In genomic region chr1:192589813-192590212, GRCh38 we compare ENCODE assay signal across 18 cellular contexts. TPM values are rescaled to one million over a fixed set of nuclear protein-coding genes. Genes with fewer than 3 reads are reported as not detected.
DNase-seq lines count a peak whose midpoint lies in the region; ATAC-seq and TF ChIP-seq lines count a peak whose summit lies in the region.
"Had no signal": no experiment of that assay in that cellular context is flagged by ENCODE, and none has a peak within 500 bp of the region (broad histone marks: within the 10 kb centered on the region; RNA-seq: fewer than 3 reads in every experiment).

No MANE protein-coding gene starts in this region.

- H3K27ac Mint-ChIP-seq in activated CD4-positive, alpha-beta T cell treated with anti-CD3 and anti-CD28 coated beads, Interleukin-2, amount 10 ng/mL, durations not matched to agents 24 days and 14 days, result no peak overlapping the region
- H3K27ac Mint-ChIP-seq: GM23338 had no signal

- peak; percentile 14 for DNase-seq in AG20443 (ENCODE audit: low spot score)
- peak; percentile 61 for DNase-seq in fibroblast of peridontal ligament (ENCODE audit: extremely low read depth)
- no peak for DNase-seq in omental fat pad (ENCODE audit: low spot score)
- no peak for DNase-seq in T1000 (lab: John Stamatoyannopoulos, UW)
- no peak for DNase-seq in ecto neural progenitor cell (ENCODE audit: low spot score)
- DNase-seq in activated CD4-positive, alpha-beta T cell treated with anti-CD3 and anti-CD28 coated beads, Interleukin-2, amount 10 ng/mL, durations not matched to agents 24 days and 14 days, result no peak
- no peak for DNase-seq in DMS153 treated with DMSO at 0.1 percent for 48 hours (lab: John Stamatoyannopoulos, UW; ENCODE audit: unreplicated experiment)
- DNase-seq: COR-L47, DMS53, KBM-7, NCI-H1048, NCI-H1694, NCI-H69 had no signal

- no peak overlapping the region for H3K4me3 Mint-ChIP-seq in activated CD4-positive, alpha-beta T cell treated with anti-CD3 and anti-CD28 coated beads, Interleukin-2, amount 10 ng/mL, durations not matched to agents 24 days and 14 days
- H3K4me3 Mint-ChIP-seq: CD14-positive monocyte, GM23338 had no signal

- H3K36me3 Mint-ChIP-seq in activated CD4-positive, alpha-beta T cell treated with anti-CD3 and anti-CD28 coated beads, Interleukin-2, amount 10 ng/mL, durations not matched to agents 24 days and 14 days (ENCODE audit: low read depth), result no peaks in the 10 kb centered on the region
- H3K36me3 Mint-ChIP-seq: CD14-positive monocyte had no signal

- no peaks in the 10 kb centered on the region for H3K9me3 Mint-ChIP-seq in activated CD4-positive, alpha-beta T cell treated with anti-CD3 and anti-CD28 coated beads, Interleukin-2, amount 10 ng/mL, durations not matched to agents 24 days and 14 days
- H3K9me3 Mint-ChIP-seq: CD14-positive monocyte, GM23338 had no signal

- no peaks in the 10 kb centered on the region for H3K4me1 Mint-ChIP-seq in activated CD4-positive, alpha-beta T cell treated with anti-CD3 and anti-CD28 coated beads, Interleukin-2, amount 10 ng/mL, durations not matched to agents 24 days and 14 days
- H3K4me1 Mint-ChIP-seq: CD14-positive monocyte, GM23338 had no signal

- H3K27me3 Mint-ChIP-seq in activated CD4-positive, alpha-beta T cell treated with anti-CD3 and anti-CD28 coated beads, Interleukin-2, amount 10 ng/mL, durations not matched to agents 24 days and 14 days, result peaks cover 15% of the 10 kb centered on the region

- no peak for TF ChIP-seq CTCF in omental fat pad (IDR thresholded peaks at IDR 0.05)

- ATAC-seq in SK-N-SH treated with all-trans-retinoic acid at 6 μM for 48 hours (peak; percentile 81), omental fat pad (ENCODE audit: low FRiP score) (peak; percentile 58)
- ATAC-seq: GM23338 had no signal

- intact Hi-C loops in activated CD4-positive, alpha-beta T cell treated with anti-CD3 and anti-CD28 coated beads, Interleukin-2, amount 10 ng/mL, durations not matched to agents 24 days and 14 days (cut with micrococcal nuclease), result no loop called here

TF ChIP-seq in SK-N-SH treated with all-trans-retinoic acid at 6 μM for 48 hours, 23 proteins besides CTCF, POLR2A, EP300 and RAD21:
- TF ChIP-seq CSDC2 (CRISPR knock-in tag; IDR thresholded peaks at IDR 0.05) (no peak), ZNF8 (CRISPR knock-in tag; IDR thresholded peaks at IDR 0.05) (no peak), RARB (CRISPR knock-in tag; IDR thresholded peaks at IDR 0.05) (no peak), TCF4 (CRISPR knock-in tag; IDR thresholded peaks at IDR 0.05; ENCODE audit: borderline replicate concordance) (no peak), TOX (CRISPR knock-in tag; IDR thresholded peaks at IDR 0.05; ENCODE audit: borderline replicate concordance) (no peak), PPARA (CRISPR knock-in tag; IDR thresholded peaks at IDR 0.05; ENCODE audit: borderline replicate concordance) (no peak), OSR1 (CRISPR knock-in tag; IDR thresholded peaks at IDR 0.05) (no peak), POU6F1 (CRISPR knock-in tag; IDR thresholded peaks at IDR 0.05; ENCODE audit: borderline replicate concordance, low read depth) (no peak), CSRNP3 (CRISPR knock-in tag; IDR thresholded peaks at IDR 0.05) (no peak), ZNF70 (CRISPR knock-in tag; IDR thresholded peaks at IDR 0.05) (no peak), ISL1 (CRISPR knock-in tag; IDR thresholded peaks at IDR 0.05) (no peak), ZC3H10 (CRISPR knock-in tag; IDR thresholded peaks at IDR 0.05) (no peak)

RNA-seq across cellular contexts. Expression of gene RGS1, which starts 14.2 kb away (rescaled TPM):
- 10 to 100 TPM; 28.4 to 63.6 (median 47.1) TPM for total RNA-seq in omental fat pad
- 5.1 and 6.4 TPM in 2 replicates for total RNA-seq in activated CD4-positive, alpha-beta T cell treated with anti-CD3 and anti-CD28 coated beads, Interleukin-2, amount 10 ng/mL, durations not matched to agents 24 days and 14 days
- total RNA-seq: A172, GM23338, M059J had no signal

RNA-seq across cellular contexts. Expression of gene RGS13, which starts 46.1 kb away (rescaled TPM):
- total RNA-seq in omental fat pad, result under 1 TPM in 3 of 4 donors, not detected in 1; 0.60 to 0.65 (median 0.63) TPM
- not detected in 2 replicates for total RNA-seq in activated CD4-positive, alpha-beta T cell treated with anti-CD3 and anti-CD28 coated beads, Interleukin-2, amount 10 ng/mL, durations not matched to agents 24 days and 14 days
- total RNA-seq: A172, GM23338 had no signal

Comparison
In these comparisons a context has a peak if more than half of its experiments do, and no peak if none do; other contexts are left out.
1. DNase-seq: peak in AG20443 (single experiment) and fibroblast of peridontal ligament (single experiment); none in omental fat pad (single experiment), T1000 (single experiment), ecto neural progenitor cell (single experiment), activated CD4-positive, alpha-beta T cell treated with anti-CD3 and anti-CD28 coated beads, Interleukin-2, amount 10 ng/mL, durations not matched to agents 24 days and 14 days (single experiment) and DMS153 treated with DMSO at 0.1 percent for 48 hours (single experiment).